7 cellular contexts compared by ENCODE assay signal in genomic region chr11:125569913-125570621, GRCh38. TPM values are rescaled to one million over a fixed set of nuclear protein-coding genes. Genes with fewer than 3 reads are reported as not detected.
DNase-seq lines count a peak whose midpoint lies in the region; ATAC-seq and TF ChIP-seq lines count a peak whose summit lies in the region.

No MANE protein-coding gene starts in this region.

- H3K36me3 Mint-ChIP-seq in T-helper 17 cell (ENCODE audit: low read depth): peaks cover under 1% of the 10 kb centered on the region

- no peaks in the 10 kb centered on the region for H3K27me3 Mint-ChIP-seq in T-helper 17 cell

- peak overlapping the region; percentile 80 for H3K27ac Mint-ChIP-seq in T-helper 17 cell

- TF ChIP-seq CTCF in GM12864 (IDR thresholded peaks at IDR 0.05; ENCODE audit: low read depth, low read length, missing control alignments) (no peak), fibroblast of the aortic adventitia (IDR thresholded peaks at IDR 0.05; ENCODE audit: insufficient read depth, low read length) (no peak)

- ATAC-seq in HG02588 (IDR thresholded peaks at IDR 0.05; ENCODE audit: unreplicated experiment) (peak; percentile 30), T-helper 17 cell (no peak)

- H3K4me3 Mint-ChIP-seq in T-helper 17 cell: peak overlapping the region; percentile 94

- peaks cover 28% of the 10 kb centered on the region for H3K4me1 Mint-ChIP-seq in T-helper 17 cell

- DNase-seq in GM12864 (ENCODE audit: low read depth) (no peak), T-helper 17 cell (no peak), fibroblast of the aortic adventitia (ENCODE audit: low read depth) (no peak), renal cortical epithelial cell (ENCODE audit: low read depth) (peak; percentile 9), NCI-H146 (lab: John Stamatoyannopoulos, UW) (no peak)
- DNase-seq in stimulated activated naive CD4-positive, alpha-beta T cell (lab: John Stamatoyannopoulos, UW): no peak

- H3K4me3 ChIP-seq in GM12864 (ENCODE audit: low read depth, low read length): peak overlapping the region; percentile 97
- peak overlapping the region; percentile 80 for H3K4me3 ChIP-seq in fibroblast of the aortic adventitia (ENCODE audit: low read depth, low read length)

- no peaks in the 10 kb centered on the region for H3K9me3 ChIP-seq in T-helper 17 cell (ENCODE audit: control insufficient read depth, low read length, poor library complexity, severe bottlenecking)

RNA-seq across cellular contexts. Expression of gene EI24, which starts 0.8 kb away (rescaled TPM):
- total RNA-seq in T-helper 17 cell (10 to 100 TPM; 19.4 to 21.9 TPM), fibroblast of the aortic adventitia (ENCODE audit: low replicate concordance) (94.5 and 153 TPM in 2 replicates), renal cortical epithelial cell (141 and 155 TPM in 2 replicates)

RNA-seq across cellular contexts. Expression of gene STT3A, which starts 22.6 kb away (rescaled TPM):
- total RNA-seq in T-helper 17 cell (10 to 100 TPM; 54.8 to 61.4 TPM), fibroblast of the aortic adventitia (ENCODE audit: low replicate concordance) (285 and 375 TPM in 2 replicates), renal cortical epithelial cell (165 and 225 TPM in 2 replicates)

RNA-seq across cellular contexts. Expression of gene CHEK1, which starts 54.9 kb away (rescaled TPM):
- total RNA-seq in T-helper 17 cell: 10 to 100 TPM in 1 of 2 donors, 1 to 10 TPM in 1; 7.9 to 16.0 TPM
- 8.7 and 49.5 TPM in 2 replicates for total RNA-seq in fibroblast of the aortic adventitia (ENCODE audit: low replicate concordance)
- total RNA-seq in renal cortical epithelial cell: 22.1 and 39.2 TPM in 2 replicates
